In the genomic region with DNA sequence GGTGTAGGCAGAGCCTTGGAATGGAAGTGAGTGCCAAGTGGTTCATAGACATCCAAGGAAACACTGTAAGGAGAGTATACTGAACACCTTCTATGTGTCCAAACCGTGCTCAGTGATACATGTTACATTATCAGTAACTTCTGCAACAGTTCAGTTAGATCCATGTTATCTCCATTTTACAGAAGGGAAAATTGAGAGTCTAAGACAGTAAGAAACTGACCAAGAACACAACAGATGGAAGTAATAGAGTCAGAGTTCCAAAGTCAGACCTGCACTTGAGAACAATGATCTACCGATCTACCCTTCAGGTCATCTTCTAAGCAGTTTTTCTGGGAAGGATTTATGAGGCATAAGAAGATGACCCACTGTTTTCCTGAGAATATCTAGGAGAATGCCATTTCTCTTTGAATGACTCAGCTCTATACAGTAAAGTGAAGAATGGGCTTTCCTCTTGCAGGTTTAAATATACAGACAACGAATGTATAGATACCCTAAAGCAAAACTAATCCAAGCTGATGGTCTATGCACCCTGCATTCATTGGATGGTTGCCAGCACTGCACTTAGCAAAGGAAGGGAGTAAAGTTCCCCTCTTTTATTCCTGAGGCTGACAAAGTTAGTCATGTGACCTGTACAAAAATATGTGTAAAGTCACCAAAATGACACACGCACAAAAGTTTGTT, we compare ENCODE assay signal across 19 cellular contexts.
A peak's percentile ranks its signal among the peaks of the same experiment; 100 is the strongest.
DNase-seq lines count a peak whose midpoint lies in the region; ATAC-seq and TF ChIP-seq lines count a peak whose summit lies in the region.
"Had no signal": no experiment of that assay in that cellular context is flagged by ENCODE, and none has a peak within 500 bp of the region (broad histone marks: within the 10 kb centered on the region; RNA-seq: fewer than 3 reads in every experiment).

No MANE protein-coding gene starts in this region.

- H3K4me1 ChIP-seq in IMR-90 (ENCODE audit: control insufficient read depth, insufficient read depth, low read length): no peaks in the 10 kb centered on the region
- H3K4me1 ChIP-seq: Caco-2, esophagus squamous epithelium, heart right ventricle, SJCRH30 had no signal

- H3K14ac ChIP-seq in IMR-90 (replicated peaks; ENCODE audit: low read depth, low read length): no peak overlapping the region

- no peak overlapping the region for H4K91ac ChIP-seq in IMR-90 (ENCODE audit: insufficient read depth, low read depth, low read length)

- H3K27ac ChIP-seq in IMR-90 (ENCODE audit: insufficient read depth, low read length): no peak overlapping the region
- H3K27ac ChIP-seq: cardiac muscle cell, esophagus squamous epithelium, heart right ventricle, SJCRH30 had no signal

- BruUV-seq in IMR-90 (replicated peaks; lab: Mats Ljungman, UMichigan): no TSS peak

- no peak overlapping the region for H3K18ac ChIP-seq in IMR-90 (ENCODE audit: low read depth, low read length)

- no peaks in the 10 kb centered on the region for H3K9me1 ChIP-seq in IMR-90 (ENCODE audit: insufficient read depth, low read length)

- H2BK20ac ChIP-seq in IMR-90 (ENCODE audit: low read depth, low read length): no peak overlapping the region

- H2AK5ac ChIP-seq in IMR-90 (ENCODE audit: low read depth, low read length): no peak overlapping the region

- no peak overlapping the region for H2BK5ac ChIP-seq in IMR-90 (ENCODE audit: low read depth, low read length, poor library complexity, severe bottlenecking)

- dilution Hi-C loops in IMR-90 (cut with HindIII; ENCODE audit: low sequenced_read_pairs, unreplicated experiment): no loop called here

- H3K9ac ChIP-seq in IMR-90 (ENCODE audit: low read depth, low read length): no peak overlapping the region

- no peaks in the 10 kb centered on the region for H3K27me3 ChIP-seq in IMR-90 (ENCODE audit: control insufficient read depth, insufficient read depth, low read length)
- H3K27me3 ChIP-seq: cardiac muscle cell, esophagus squamous epithelium, heart right ventricle, SJCRH30 had no signal

- no peak overlapping the region for H3K4me3 ChIP-seq in IMR-90 (ENCODE audit: insufficient read depth, low read depth, low read length)
- H3K4me3 ChIP-seq: cardiac muscle cell, esophagus squamous epithelium, heart right ventricle, lung, SJCRH30, smooth muscle cell had no signal

- in situ Hi-C loops in IMR-90 (cut with MboI; ENCODE audit: low sequenced_read_pairs): no loop called here

- no peaks in the 10 kb centered on the region for H3K36me3 ChIP-seq in IMR-90 (ENCODE audit: control insufficient read depth, insufficient read depth, low read length)
- H3K36me3 ChIP-seq: cardiac muscle cell, esophagus squamous epithelium, heart right ventricle, SJCRH30 had no signal

- no peak for ATAC-seq in IMR-90 (ENCODE audit: low read depth)
- ATAC-seq in SK-N-SH treated with all-trans-retinoic acid at 6 μM for 48 hours: peak; percentile 47
- no peak for ATAC-seq in GM19328 (IDR thresholded peaks at IDR 0.05; ENCODE audit: unreplicated experiment)
- no peak for ATAC-seq in GM21423 (IDR thresholded peaks at IDR 0.05; ENCODE audit: unreplicated experiment)
- ATAC-seq: activated CD4-positive, CD25-positive, alpha-beta regulatory T cell treated with anti-CD3 and anti-CD28 coated beads, Interleukin-2, amount 50 U/mL, for 24 hours; heart right ventricle had no signal

- no peaks in the 10 kb centered on the region for H3K9me3 ChIP-seq in IMR-90 (ENCODE audit: control insufficient read depth, insufficient read depth, low read length)
- H3K9me3 ChIP-seq: Caco-2, esophagus squamous epithelium, heart right ventricle, SJCRH30 had no signal

- H3K79me1 ChIP-seq in IMR-90 (ENCODE audit: low read depth in 1 of 2, low read length in 2 of 2): no peaks in the 10 kb centered on the region

- no peak overlapping the region for H4K5ac ChIP-seq in IMR-90 (ENCODE audit: low read depth, low read length)

- CTCF ChIA-PET in IMR-90 (lab: Yijun Ruan, JAX): interaction anchor here (0.6 kb wide), 1 partner anchor 366 kb away, joined by 3 read pairs; no protein-coding TSS in a partner anchor

- no peak overlapping the region for H2AFZ ChIP-seq in IMR-90 (replicated peaks; ENCODE audit: low read length, poor library complexity)

- TF ChIP-seq POLR2A in IMR-90 (IDR thresholded peaks at IDR 0.05; ENCODE audit: low read depth, low read length): no peak

- no peak overlapping the region for H3K56ac ChIP-seq in IMR-90 (ENCODE audit: extremely low read depth, insufficient read depth, low read length)

- no peak overlapping the region for H3K23ac ChIP-seq in IMR-90 (ENCODE audit: low read depth, low read length)

- TF ChIP-seq RAD21 in IMR-90 (IDR thresholded peaks at IDR 0.05; ENCODE audit: low read length): no peak

- H2AK9ac ChIP-seq in IMR-90 (replicated peaks; ENCODE audit: low read depth, low read length, poor library complexity): no peak overlapping the region

- POLR2A ChIA-PET in IMR-90 (lab: Charles Lee; ENCODE audit: unreplicated experiment): no interaction called here

- no peak overlapping the region for H3K4ac ChIP-seq in IMR-90 (ENCODE audit: low read depth, low read length)

- DNase-seq in Daoy (ENCODE audit: low read depth): peak; percentile 8
- DNase-seq in IMR-90: peak; percentile 8
- DNase-seq in left kidney (ENCODE audit: low read depth, low spot score): peak; percentile 14
- DNase-seq in head of caudate nucleus: no peak
- DNase-seq: Caco-2; esophagus squamous epithelium; heart right ventricle; naive B cell; NCI-H1694 treated with DMSO at 0.1 percent for 48 hours; NCI-H524; stimulated activated CD4-positive, alpha-beta T cell treated with anti-CD3 and anti-CD28 coated beads, Interleukin-4, amount 100 ng/mL, for 24 hours had no signal

- intact Hi-C loops in IMR-90 (cut with micrococcal nuclease): no loop called here
- intact Hi-C loops in head of caudate nucleus (cut with DNase I): no loop called here

- TF ChIP-seq CTCF in IMR-90 (conservative IDR thresholded peaks at IDR 0.05; ENCODE audit: low read depth, low read length): no peak

- no peaks in the 10 kb centered on the region for H4K20me1 ChIP-seq in IMR-90 (ENCODE audit: insufficient read depth, low read length)

- H2BK120ac ChIP-seq in IMR-90 (ENCODE audit: low read depth, low read length): no peak overlapping the region

- H3K4me2 ChIP-seq in IMR-90 (ENCODE audit: low read depth, low read length): no peak overlapping the region; the same call in 1 of the 2 replicates
- H3K4me2 ChIP-seq: smooth muscle cell had no signal

- WGBS in IMR-90 (ENCODE audit: extremely low coverage in 2 of 2, insufficient read length in 1 of 2), 2 experiments: no CpG with 5 or more reads among the region's 4 CpGs

- no peak overlapping the region for H2BK15ac ChIP-seq in IMR-90 (ENCODE audit: low read depth, low read length)

- no peak overlapping the region for H4K8ac ChIP-seq in IMR-90 (ENCODE audit: low read depth in 2 of 2, low read length in 2 of 2)

TF ChIP-seq in IMR-90, 13 proteins besides CTCF, POLR2A, EP300 and RAD21 (continues in another document):
- TF ChIP-seq USF2 (IDR thresholded peaks at IDR 0.05; ENCODE audit: low read depth, low read length) (no peak), BHLHE40 (IDR thresholded peaks at IDR 0.05; ENCODE audit: low read depth, low read length) (no peak), RFX5 (IDR thresholded peaks at IDR 0.05; ENCODE audit: low read depth, low read length) (no peak), FOS (IDR thresholded peaks at IDR 0.05; ENCODE audit: low read depth, low read length) (no peak), SMC3 (IDR thresholded peaks at IDR 0.05; ENCODE audit: low read depth, low read length) (no peak)
- TF ChIP-seq, protein P1, sequence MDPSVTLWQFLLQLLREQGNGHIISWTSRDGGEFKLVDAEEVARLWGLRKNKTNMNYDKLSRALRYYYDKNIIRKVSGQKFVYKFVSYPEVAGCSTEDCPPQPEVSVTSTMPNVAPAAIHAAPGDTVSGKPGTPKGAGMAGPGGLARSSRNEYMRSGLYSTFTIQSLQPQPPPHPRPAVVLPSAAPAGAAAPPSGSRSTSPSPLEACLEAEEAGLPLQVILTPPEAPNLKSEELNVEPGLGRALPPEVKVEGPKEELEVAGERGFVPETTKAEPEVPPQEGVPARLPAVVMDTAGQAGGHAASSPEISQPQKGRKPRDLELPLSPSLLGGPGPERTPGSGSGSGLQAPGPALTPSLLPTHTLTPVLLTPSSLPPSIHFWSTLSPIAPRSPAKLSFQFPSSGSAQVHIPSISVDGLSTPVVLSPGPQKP (IDR thresholded peaks at IDR 0.05; ENCODE audit: borderline replicate concordance, low read depth, low read length): no peak

TF ChIP-seq in SK-N-SH treated with all-trans-retinoic acid at 6 μM for 48 hours, 23 proteins besides CTCF, POLR2A, EP300 and RAD21:
- peak; percentile 65 for TF ChIP-seq ISL1 (CRISPR knock-in tag; IDR thresholded peaks at IDR 0.05)
- TF ChIP-seq GLIS3 (CRISPR knock-in tag; IDR thresholded peaks at IDR 0.05): no peak
- no peak for TF ChIP-seq ZC3H10 (CRISPR knock-in tag; IDR thresholded peaks at IDR 0.05)
- no peak for TF ChIP-seq TCF4 (CRISPR knock-in tag; IDR thresholded peaks at IDR 0.05; ENCODE audit: borderline replicate concordance)
- TF ChIP-seq OSR1 (CRISPR knock-in tag; IDR thresholded peaks at IDR 0.05): no peak

Comparison
In these comparisons a context has a peak if more than half of its experiments do, and no peak if none do; other contexts are left out.
1. DNase-seq: peak in Daoy (single experiment), IMR-90 (single experiment) and left kidney (single experiment); none in head of caudate nucleus (0 of 42).